Comparison of ENCODE assay signal across 30 cellular contexts in the genomic region with DNA sequence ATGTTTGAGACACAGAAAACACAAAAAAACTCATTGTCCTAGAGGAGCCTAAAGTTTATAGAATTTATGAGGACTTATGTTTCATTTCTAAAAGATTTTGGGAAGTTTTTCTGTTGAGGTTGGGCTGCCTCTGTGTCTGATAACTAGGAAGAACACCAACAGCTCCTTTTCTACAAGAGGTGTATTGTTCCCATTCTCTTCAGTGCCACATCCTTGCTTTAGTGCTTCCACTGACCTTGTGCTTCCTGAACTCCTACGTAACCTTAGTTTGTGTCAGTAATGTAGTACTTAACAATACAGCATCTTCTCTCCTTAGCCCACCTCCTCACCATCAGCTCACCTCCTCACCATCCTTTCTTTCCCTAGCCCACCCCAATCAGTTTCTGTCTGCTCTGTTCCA.
"Had no signal": no experiment of that assay in that cellular context is flagged by ENCODE, and none has a peak within 500 bp of the region (broad histone marks: within the 10 kb centered on the region; RNA-seq: fewer than 3 reads in every experiment).

No MANE protein-coding gene starts in this region.

- H3K27ac ChIP-seq: left lung, lower lobe of right lung, neural progenitor cell, pancreas, thoracic aorta, tibial artery, upper lobe of right lung, uterus had no signal

- FAIRE-seq: kidney, pancreas had no signal

- H3K4me2 ChIP-seq: neural progenitor cell had no signal

- H3K9me3 Mint-ChIP-seq: neural progenitor cell; stimulated activated effector memory CD8-positive, alpha-beta T cell treated with anti-CD3 and anti-CD28 coated beads, Interleukin-12 subunit alpha, Interleukin-12 subunit beta, amount 100 ng/mL, for 72 hours; stimulated activated naive CD8-positive, alpha-beta T cell treated with anti-CD3 and anti-CD28 coated beads, Interleukin-15, Interleukin-2, amounts not matched to agents 100 ng/mL and 50 ng/mL, for 24 hours had no signal

- H3K27ac Mint-ChIP-seq: naive thymus-derived CD4-positive, alpha-beta T cell; natural killer cell treated with Interleukin-12 subunit alpha and Interleukin-12 subunit beta and Interleukin-15 and Interleukin-18, amount 100 ng/mL, for 72 hours; neural progenitor cell; stimulated activated effector memory CD8-positive, alpha-beta T cell treated with anti-CD3 and anti-CD28 coated beads, Interleukin-12 subunit alpha, Interleukin-12 subunit beta, amount 100 ng/mL, for 72 hours; stimulated activated naive CD8-positive, alpha-beta T cell treated with anti-CD3 and anti-CD28 coated beads, Interleukin-15, Interleukin-2, amounts not matched to agents 100 ng/mL and 50 ng/mL, for 24 hours had no signal

- H3K36me3 Mint-ChIP-seq: natural killer cell treated with Interleukin-12 subunit alpha and Interleukin-12 subunit beta and Interleukin-15 and Interleukin-18, amount 100 ng/mL, for 72 hours; neural progenitor cell; stimulated activated effector memory CD8-positive, alpha-beta T cell treated with anti-CD3 and anti-CD28 coated beads, Interleukin-12 subunit alpha, Interleukin-12 subunit beta, amount 100 ng/mL, for 72 hours had no signal

- H3K4me3 Mint-ChIP-seq: naive thymus-derived CD4-positive, alpha-beta T cell; natural killer cell treated with Interleukin-12 subunit alpha and Interleukin-12 subunit beta and Interleukin-15 and Interleukin-18, amount 100 ng/mL, for 72 hours; neural progenitor cell; stimulated activated effector memory CD8-positive, alpha-beta T cell treated with anti-CD3 and anti-CD28 coated beads, Interleukin-12 subunit alpha, Interleukin-12 subunit beta, amount 100 ng/mL, for 72 hours; stimulated activated naive CD8-positive, alpha-beta T cell treated with anti-CD3 and anti-CD28 coated beads, Interleukin-15, Interleukin-2, amounts not matched to agents 100 ng/mL and 50 ng/mL, for 24 hours had no signal

- H3K36me3 ChIP-seq: left lung, lower lobe of right lung, neural progenitor cell, pancreas, prostate gland, suprapubic skin, thoracic aorta, tibial artery, upper lobe of right lung, uterus had no signal

- H3K4me1 ChIP-seq: left lung, lower lobe of right lung, pancreas, prostate gland, upper lobe of right lung, uterus had no signal

- H3K27me3 ChIP-seq: left lung, neural progenitor cell, pancreas, suprapubic skin, tibial artery, upper lobe of right lung, uterus had no signal

- H3K9me3 ChIP-seq: left lung, lower lobe of right lung, mucosa of descending colon, pancreas, prostate gland, suprapubic skin, thoracic aorta, tibial artery, upper lobe of right lung, uterus had no signal

- H3K9ac ChIP-seq: neural progenitor cell had no signal

- H3K4me1 Mint-ChIP-seq: naive thymus-derived CD4-positive, alpha-beta T cell; stimulated activated effector memory CD8-positive, alpha-beta T cell treated with anti-CD3 and anti-CD28 coated beads, Interleukin-12 subunit alpha, Interleukin-12 subunit beta, amount 100 ng/mL, for 72 hours had no signal

- H2AFZ ChIP-seq: neural progenitor cell had no signal

- H3K4me3 ChIP-seq: left lung, lower lobe of right lung, mucosa of descending colon, neural progenitor cell, pancreas, prostate gland, skin epidermis, suprapubic skin, thoracic aorta, tibial artery, upper lobe of right lung, uterus had no signal

- DNase-seq: hippocampal formation; kidney; left colon; left lung; lower lobe of right lung; mammary epithelial cell; midbrain; mucosa of descending colon; naive thymus-derived CD4-positive, alpha-beta T cell; pancreas; posterior cingulate gyrus; retina; right cardiac atrium; stimulated activated CD4-positive, alpha-beta T cell treated with anti-CD3 and anti-CD28 coated beads, Interleukin-12 subunit alpha, Interleukin-12 subunit beta, amount 100 ng/mL, for 4 hours; stimulated activated CD4-positive, alpha-beta T cell treated with anti-CD3 and anti-CD28 coated beads, Interleukin-15, amount 100 ng/mL, for 24 hours; stimulated activated CD4-positive, alpha-beta T cell treated with anti-CD3 and anti-CD28 coated beads, Interleukin-2, amount 100 ng/mL, for 24 hours; stimulated activated CD4-positive, alpha-beta T cell treated with anti-CD3 and anti-CD28 coated beads, Interleukin-4, amount 100 ng/mL, for 24 hours; stimulated activated naive CD4-positive, alpha-beta T cell; tibial artery; trophoblast cell; upper lobe of right lung; uterus had no signal
